ENCODE assay signal across 1 cellular context in genomic region chr21:41170442-41170841, GRCh38.
TF ChIP-seq lines count a peak whose summit lies in the region.

No MANE protein-coding gene starts in this region.

TF ChIP-seq in endothelial cell of umbilical vein, 7 proteins besides CTCF, POLR2A, EP300 and RAD21 (continued from another document):
- no peak for TF ChIP-seq MYC (IDR thresholded peaks at IDR 0.05; ENCODE audit: low read depth, low read length)
TF ChIP-seq in endothelial cell of umbilical vein: peak in this region for 0.
